ENCODE assay signal across 1 cellular context in genomic region chr17:28548417-28549130, GRCh38.
A peak's percentile ranks its signal among the peaks of the same experiment; 100 is the strongest.
TF ChIP-seq lines count a peak whose summit lies in the region.

No MANE protein-coding gene starts in this region.

TF ChIP-seq in A549, 52 proteins besides CTCF, POLR2A, EP300 and RAD21:
- TF ChIP-seq HOXB5 (CRISPR knock-in tag; IDR thresholded peaks at IDR 0.05) (0 out of 2 replicates have a peak, but pooled peaks have one; percentile 3), CBX8 (IDR thresholded peaks at IDR 0.05) (no peak), BCL3 (IDR thresholded peaks at IDR 0.05) (no peak), FOSL2 (IDR thresholded peaks at IDR 0.05) (no peak), FOSL2 (CRISPR knock-in tag; IDR thresholded peaks at IDR 0.05) (no peak), CBX2 (IDR thresholded peaks at IDR 0.05; ENCODE audit: borderline replicate concordance, low read depth) (no peak)
